Comparison of ENCODE assay signal across 9 cellular contexts in the genomic region with DNA sequence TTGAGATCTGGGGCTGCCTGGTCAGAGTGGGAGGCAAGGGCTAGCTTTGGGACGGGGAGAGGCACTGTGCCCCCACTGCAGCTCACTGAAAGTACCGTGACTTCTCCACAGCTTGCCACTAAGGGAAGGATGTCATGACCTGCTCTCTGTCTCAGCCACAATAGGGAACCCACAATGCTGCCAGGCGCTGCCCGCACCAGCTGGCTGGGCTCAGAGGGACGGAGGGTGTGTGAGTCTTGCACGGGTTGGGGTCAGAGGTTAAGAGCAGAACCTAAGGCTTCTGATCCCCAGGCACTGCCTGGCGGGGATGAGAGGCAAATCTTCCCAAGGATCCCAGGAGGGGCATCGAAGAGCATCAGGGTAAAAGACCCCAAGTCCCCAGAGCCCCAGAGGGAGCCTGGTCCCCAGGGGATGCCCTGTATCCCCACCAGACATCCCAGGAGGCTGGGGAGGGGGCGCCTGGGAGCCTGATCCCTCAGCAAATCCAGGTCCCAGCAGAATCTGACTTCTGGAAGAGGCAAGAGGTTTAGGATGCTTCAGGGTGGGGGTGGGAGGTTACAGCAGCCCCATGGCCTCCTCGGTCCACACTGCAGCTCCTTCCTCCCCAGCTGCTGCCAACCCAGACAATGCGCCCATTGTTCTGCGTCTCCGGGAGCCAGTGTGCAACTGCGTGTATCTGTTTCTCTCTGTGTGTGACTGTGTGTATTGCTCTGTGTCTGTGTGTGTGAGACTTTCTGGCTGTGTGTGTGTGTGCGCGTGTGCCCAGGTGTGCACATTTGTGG. TPM values are rescaled to one million over a fixed set of nuclear protein-coding genes. Genes with fewer than 3 reads are reported as not detected.
A peak's percentile ranks its signal among the peaks of the same experiment; 100 is the strongest.
DNase-seq lines count a peak whose midpoint lies in the region; ATAC-seq, FAIRE-seq and TF ChIP-seq lines count a peak whose summit lies in the region.
"Had no signal": no experiment of that assay in that cellular context is flagged by ENCODE, and none has a peak within 500 bp of the region (broad histone marks: within the 10 kb centered on the region; RNA-seq: fewer than 3 reads in every experiment).

No MANE protein-coding gene starts in this region.

- H3K4me2 ChIP-seq in PC-3 (ENCODE audit: low read length), result peak overlapping the region; percentile 1; the same call in 1 of the 2 replicates

- peaks cover 12% of the 10 kb centered on the region for H3K36me3 ChIP-seq in PC-3 (ENCODE audit: low read depth, low read length)

- peaks cover 25% of the 10 kb centered on the region for H3K36me3 Mint-ChIP-seq in endothelial cell (ENCODE audit: low read depth, unreplicated experiment)
- H3K36me3 Mint-ChIP-seq in progenitor cell of endocrine pancreas (ENCODE audit: insufficient read depth), result peaks cover 13% of the 10 kb centered on the region

- H4K20me1 ChIP-seq in PC-3 (ENCODE audit: low read length), result peaks cover 20% of the 10 kb centered on the region

- H3K27me3 ChIP-seq in PC-3 (ENCODE audit: low read length), result no peaks in the 10 kb centered on the region

- peaks cover 55% of the 10 kb centered on the region for H3K4me1 ChIP-seq in PC-3 (ENCODE audit: insufficient read depth, low read length)

- no peak for FAIRE-seq in HTR-8/SVneo (lab: Jason Lieb, UNC)

- no peaks in the 10 kb centered on the region for H3F3A ChIP-seq in PC-3 (ENCODE audit: low read length, unreplicated experiment)

- peak overlapping the region; percentile 90 for H3K27ac Mint-ChIP-seq in endothelial cell (ENCODE audit: unreplicated experiment)
- peak overlapping the region; percentile 87 for H3K27ac Mint-ChIP-seq in progenitor cell of endocrine pancreas

- TF ChIP-seq CTCF in PC-3 (conservative IDR thresholded peaks at IDR 0.05; ENCODE audit: low read depth, low read length), result no peak
- no peak for TF ChIP-seq CTCF in endothelial cell (IDR thresholded peaks at IDR 0.05; ENCODE audit: unreplicated experiment)
- no peak for TF ChIP-seq CTCF in progenitor cell of endocrine pancreas (IDR thresholded peaks at IDR 0.05; ENCODE audit: unreplicated experiment)

- POLR2A ChIA-PET in PC-3 (lab: Charles Lee; ENCODE audit: unreplicated experiment), result interaction anchor here (0.6 kb wide), 1 partner anchor 49 kb away, joined by 11 read pairs; no protein-coding TSS in a partner anchor

- peaks cover 23% of the 10 kb centered on the region for H3K79me2 ChIP-seq in PC-3 (ENCODE audit: low read length)

- H3K9me3 Mint-ChIP-seq in endothelial cell (ENCODE audit: unreplicated experiment), result no peaks in the 10 kb centered on the region
- H3K9me3 Mint-ChIP-seq in progenitor cell of endocrine pancreas (ENCODE audit: low read depth), result no peaks in the 10 kb centered on the region

- ATAC-seq in GM21381 (IDR thresholded peaks at IDR 0.05; ENCODE audit: unreplicated experiment), result peak; percentile 31
- peak; percentile 8; the same call in 1 of the 2 replicates for ATAC-seq in PC-3
- ATAC-seq in esophagus mucosa, result no peak
- ATAC-seq in HG03460 (IDR thresholded peaks at IDR 0.05; ENCODE audit: unreplicated experiment), result no peak

- H3K4me1 Mint-ChIP-seq in endothelial cell (ENCODE audit: unreplicated experiment) (peaks cover 39% of the 10 kb centered on the region), progenitor cell of endocrine pancreas (ENCODE audit: low read depth) (peaks cover 29% of the 10 kb centered on the region)

- no TSS peak for BruUV-seq in PC-3 (replicated peaks; lab: Mats Ljungman, UMichigan)

- peak overlapping the region; percentile 28 for H3K27ac ChIP-seq in PC-3 (ENCODE audit: low read length)

- CTCF ChIA-PET in PC-3 (lab: Charles Lee), result no interaction called here

- H3K4me3 ChIP-seq in PC-3 (ENCODE audit: low read length), result no peak overlapping the region
- H3K4me3 ChIP-seq: lung had no signal

- no peaks in the 10 kb centered on the region for H3K9me3 ChIP-seq in PC-3 (ENCODE audit: low read length)

- H3K9me2 ChIP-seq in PC-3 (replicated peaks; ENCODE audit: low read length), result no peaks in the 10 kb centered on the region

- intact Hi-C loops in PC-3 (cut with micrococcal nuclease), result no loop called here

- H3K4me3 Mint-ChIP-seq in endothelial cell (ENCODE audit: unreplicated experiment), result peak overlapping the region; percentile 81
- peak overlapping the region; percentile 19 for H3K4me3 Mint-ChIP-seq in progenitor cell of endocrine pancreas (ENCODE audit: low read depth)

- H3K9ac ChIP-seq in PC-3 (ENCODE audit: low read length), result no peak overlapping the region; the same call in 1 of the 2 replicates

- H3K27me3 Mint-ChIP-seq in endothelial cell (ENCODE audit: unreplicated experiment) (peaks cover 37% of the 10 kb centered on the region), progenitor cell of endocrine pancreas (peaks cover 13% of the 10 kb centered on the region)

- DNase-seq in PC-3, result peak; percentile 39
- no peak for DNase-seq in endothelial cell (ENCODE audit: low spot score)
- DNase-seq in progenitor cell of endocrine pancreas (ENCODE audit: low spot score, unreplicated experiment), result no peak
- DNase-seq in SW 1271 (lab: John Stamatoyannopoulos, UW), result no peak
- no peak for DNase-seq in HTR-8/SVneo (ENCODE audit: insufficient read length, low spot score)

- no peak overlapping the region for H2AFZ ChIP-seq in PC-3 (ENCODE audit: low read length)

RNA-seq across cellular contexts. Expression of a gene that starts 2.0 kb away (rescaled TPM):
- total RNA-seq in PC-3 (2014; rRNA removed), result 159 and 176 TPM in 2 replicates
- total RNA-seq in endothelial cell (ENCODE audit: unreplicated experiment), result 730 TPM
- 774 and 833 TPM in 2 replicates for total RNA-seq in progenitor cell of endocrine pancreas
- 10.8 TPM for total RNA-seq in esophagus mucosa

RNA-seq across cellular contexts. Expression of a gene that starts 24.2 kb away (rescaled TPM):
- total RNA-seq in PC-3 (2014; rRNA removed) (3.0 and 3.7 TPM in 2 replicates), endothelial cell (ENCODE audit: unreplicated experiment) (8.5 TPM), progenitor cell of endocrine pancreas (15.0 and 17.3 TPM in 2 replicates), esophagus mucosa (2.3 TPM)

RNA-seq across cellular contexts. Expression of a gene that starts 24.3 kb away (rescaled TPM):
- not detected in 2 replicates for total RNA-seq in PC-3 (2014; rRNA removed)
- total RNA-seq in endothelial cell (ENCODE audit: unreplicated experiment), result 0.67 TPM
- 3.1 and 3.9 TPM in 2 replicates for total RNA-seq in progenitor cell of endocrine pancreas
- total RNA-seq in esophagus mucosa, result 0.52 TPM

RNA-seq across cellular contexts. Expression of a gene that starts 46.2 kb away (rescaled TPM):
- total RNA-seq in PC-3 (2014; rRNA removed) (182 and 184 TPM in 2 replicates), endothelial cell (ENCODE audit: unreplicated experiment) (143 TPM), progenitor cell of endocrine pancreas (197 and 207 TPM in 2 replicates), esophagus mucosa (108 TPM)

RNA-seq across cellular contexts. Expression of a gene that starts 56.2 kb away (rescaled TPM):
- total RNA-seq in PC-3 (2014; rRNA removed), result 59.8 and 68.5 TPM in 2 replicates
- 79.0 TPM for total RNA-seq in endothelial cell (ENCODE audit: unreplicated experiment)
- 91.0 and 93.6 TPM in 2 replicates for total RNA-seq in progenitor cell of endocrine pancreas
- total RNA-seq in esophagus mucosa, result 39.5 TPM

Comparison
In these comparisons a context has a peak if more than half of its experiments do, and no peak if none do; other contexts are left out.
1. ATAC-seq: peak in GM21381 (single experiment) and PC-3 (single experiment); none in esophagus mucosa (single experiment) and HG03460 (single experiment).
2. RNA of a gene that starts 2.0 kb away (total RNA-seq): 774 to 833 TPM in progenitor cell of endocrine pancreas, 730 TPM in endothelial cell (single experiment) and 159 to 176 TPM in PC-3; 10.8 TPM in esophagus mucosa (single experiment); every median in the first group is over 10 times any median in the second.